ENCODE assay signal across 21 cellular contexts in genomic region chr18:59189746-59190145, GRCh38. TPM values are rescaled to one million over a fixed set of nuclear protein-coding genes. Genes with fewer than 3 reads are reported as not detected.
DNase-seq lines count a peak whose midpoint lies in the region; ATAC-seq, FAIRE-seq and TF ChIP-seq lines count a peak whose summit lies in the region.
"Had no signal": no experiment of that assay in that cellular context is flagged by ENCODE, and none has a peak within 500 bp of the region (broad histone marks: within the 10 kb centered on the region; RNA-seq: fewer than 3 reads in every experiment).

No MANE protein-coding gene starts in this region.

- H4K8ac ChIP-seq in H1 (ENCODE audit: extremely low read depth, insufficient read depth, low read length), result no peak overlapping the region

- no peak overlapping the region for H3K9ac ChIP-seq in H1 (replicated peaks in 1 of 4; ENCODE audit: extremely low read depth in 1 of 4, low read depth in 3 of 4, low read length in 3 of 4)

- TF ChIP-seq CTCF in H1 (IDR thresholded peaks at IDR 0.05; ENCODE audit: control extremely low read depth in 1 of 3, insufficient read depth in 1 of 3, low read depth in 1 of 3, low read length in 3 of 3) (no peak), foreskin keratinocyte (conservative IDR thresholded peaks at IDR 0.05) (no peak), mesothelial cell of epicardium (IDR thresholded peaks at IDR 0.05; ENCODE audit: unreplicated experiment) (no peak)

- peaks cover 9% of the 10 kb centered on the region for H3K9me3 Mint-ChIP-seq in mesothelial cell of epicardium

- H2AK5ac ChIP-seq in H1 (ENCODE audit: low read depth, low read length), result no peak overlapping the region

- H2BK20ac ChIP-seq in H1 (ENCODE audit: low read length), result peak overlapping the region; percentile 28; the same call in 1 of the 2 replicates

- H2AFZ ChIP-seq in H1 (ENCODE audit: low read length), result no peak overlapping the region

- H3K79me1 ChIP-seq in H1 (ENCODE audit: low read depth, low read length), result no peaks in the 10 kb centered on the region

- peak overlapping the region; percentile 4; the same call in 1 of the 2 replicates for H2BK12ac ChIP-seq in H1 (ENCODE audit: low read depth, low read length)

- no peaks in the 10 kb centered on the region for H3K27me3 ChIP-seq in H1 (replicated peaks in 1 of 4; ENCODE audit: control insufficient read depth in 3 of 4, extremely low read depth in 1 of 4, insufficient read depth in 3 of 4, low read length in 3 of 4)
- no peaks in the 10 kb centered on the region for H3K27me3 ChIP-seq in foreskin keratinocyte
- H3K27me3 ChIP-seq: BE2C had no signal

- no peak overlapping the region for H3K23ac ChIP-seq in H1 (ENCODE audit: insufficient read length)

- H3K4ac ChIP-seq in H1 (replicated peaks; ENCODE audit: insufficient read length, low read depth, low read length), result no peak overlapping the region

- DNase-seq in AG08395 (ENCODE audit: low spot score), result peak; percentile 14
- peak; percentile 13 for DNase-seq in GM04504 (ENCODE audit: low read depth)
- DNase-seq in H1 (ENCODE audit: low read depth in 1 of 2, low spot score in 2 of 2), result no peak
- peak; percentile 13 to 46 for DNase-seq in foreskin keratinocyte
- DNase-seq in T-helper 1 cell, result no peak
- no peak for DNase-seq in mesothelial cell of epicardium (ENCODE audit: low spot score in 2 of 2, unreplicated experiment in 2 of 2)
- no peak for DNase-seq in NCI-H1694 treated with DMSO at 0.1 percent for 48 hours (lab: John Stamatoyannopoulos, UW)
- DNase-seq: BE2C, Karpas-422, NCI-H1417 treated with DMSO at 0.1 percent for 48 hours, NCI-H187 treated with DMSO at 0.1 percent for 48 hours, NCI-H2107, NCI-H446 treated with DMSO at 0.1 percent for 48 hours, NCI-H526 treated with DMSO at 0.1 percent for 48 hours had no signal

- TF ChIP-seq EP300 in H1 (IDR thresholded peaks at IDR 0.05; ENCODE audit: borderline replicate concordance in 1 of 2, low read depth in 2 of 2, low read length in 2 of 2), result no peak

- H3K14ac ChIP-seq in H1 (ENCODE audit: insufficient read length), result no peak overlapping the region

- POLR2A ChIA-PET in H1 (lab: Charles Lee; ENCODE audit: partially characterized antibody), result no interaction called here

- no peaks in the 10 kb centered on the region for H3K23me2 ChIP-seq in H1 (ENCODE audit: low read depth, low read length)

- TF ChIP-seq POLR2A in H1 (IDR thresholded peaks at IDR 0.05; ENCODE audit: control extremely low read depth in 1 of 2, low read depth in 2 of 2, low read length in 2 of 2), result no peak

- no peak overlapping the region for H4K91ac ChIP-seq in H1 (replicated peaks; ENCODE audit: insufficient read length, low read length)

- CTCF ChIA-PET in H1 (lab: Charles Lee; ENCODE audit: partially characterized antibody), result interaction anchor here (0.6 to 1.4 kb wide), 4 partner anchors 10 to 54 kb away, joined by 3 to 5 read pairs (median 3); partner anchors contain the start of gene GRP

- no peak overlapping the region for H2BK120ac ChIP-seq in H1 (replicated peaks; ENCODE audit: low read depth, low read length)

- TF ChIP-seq RAD21 in H1 (IDR thresholded peaks at IDR 0.05 in 1 of 2, conservative IDR thresholded peaks at IDR 0.05 in 1 of 2; ENCODE audit: low read depth in 2 of 2, low read length in 2 of 2), result no peak

- H3K27me3 Mint-ChIP-seq in mesothelial cell of epicardium (ENCODE audit: low read depth), result peaks cover 27% of the 10 kb centered on the region

- no peaks in the 10 kb centered on the region for H3K36me3 Mint-ChIP-seq in mesothelial cell of epicardium

- H3K18ac ChIP-seq in H1 (ENCODE audit: extremely low read depth, low read length), result no peak overlapping the region

- no peaks in the 10 kb centered on the region for H3K36me3 ChIP-seq in H1 (ENCODE audit: control insufficient read depth in 2 of 4, insufficient read depth in 4 of 4, low read length in 3 of 4)
- H3K36me3 ChIP-seq: BE2C, SJSA1 had no signal

- H2BK15ac ChIP-seq in H1 (ENCODE audit: low read length), result no peak overlapping the region

- ATAC-seq in foreskin keratinocyte, result no peak
- ATAC-seq: GM12878, Right ventricle myocardium inferior had no signal

- H3K27ac ChIP-seq in H1 (ENCODE audit: low read depth, low read length), result no peak overlapping the region
- H3K27ac ChIP-seq in foreskin keratinocyte, result no peak overlapping the region
- H3K27ac ChIP-seq: SJSA1 had no signal

- H2BK5ac ChIP-seq in H1 (ENCODE audit: low read depth, low read length), result 0 out of 2 replicates have a peak overlapping the region, but pooled peaks have one; percentile 46

- no peak overlapping the region for H3K27ac Mint-ChIP-seq in mesothelial cell of epicardium

- H3K4me2 ChIP-seq in H1 (ENCODE audit: insufficient read depth in 1 of 2, low read depth in 2 of 2, low read length in 2 of 2), result no peak overlapping the region

- H3K4me3 ChIP-seq in H1 (ENCODE audit: extremely low read depth in 1 of 4, insufficient read depth in 2 of 4, low read depth in 3 of 4, low read length in 4 of 4), result no peak overlapping the region
- H3K4me3 ChIP-seq: GM12878, SJSA1 had no signal

- no peak overlapping the region for H3K56ac ChIP-seq in H1 (replicated peaks; ENCODE audit: insufficient read length, low read depth, low read length)

- 96% methylated on average over 1 of the region's 1 CpG; no CpG with 5 or more reads in 1 of the 2 experiments for WGBS in H1 (ENCODE audit: extremely low coverage in 1 of 2, insufficient coverage in 1 of 2, insufficient read length in 1 of 2, insufficient replicate concordance in 2 of 2, low coverage in 1 of 2, low lambda C conversion rate in 2 of 2, missing lambda C conversion rate in 1 of 2), 2 experiments

- no peaks in the 10 kb centered on the region for H3K4me1 Mint-ChIP-seq in mesothelial cell of epicardium

- peaks cover 0 to 3% of the 10 kb centered on the region in 2 experiments; a peak in 1 of 4 replicates for H3K9me3 ChIP-seq in H1 (ENCODE audit: insufficient read depth in 2 of 2, low read depth in 1 of 2, low read length in 1 of 2)
- H3K9me3 ChIP-seq: BE2C, SJSA1 had no signal

- no peaks in the 10 kb centered on the region for H3K4me1 ChIP-seq in H1 (replicated peaks in 1 of 4; ENCODE audit: control insufficient read depth in 3 of 4, insufficient read depth in 4 of 4, low read length in 3 of 4)
- H3K4me1 ChIP-seq in foreskin keratinocyte, result no peaks in the 10 kb centered on the region
- H3K4me1 ChIP-seq: BE2C, SJSA1 had no signal

- no peaks in the 10 kb centered on the region for H4K20me1 ChIP-seq in H1 (replicated peaks in 1 of 2; ENCODE audit: control insufficient read depth in 1 of 2, insufficient read depth in 2 of 2, low read length in 2 of 2)

- FAIRE-seq in H1 (lab: Jason Lieb, UNC), result no peak
- FAIRE-seq: GM12878, H54 had no signal

- no peak overlapping the region for H3K4me3 Mint-ChIP-seq in mesothelial cell of epicardium

- H4K5ac ChIP-seq in H1 (ENCODE audit: insufficient read length, low read depth, low read length), result no peak overlapping the region

- no peaks in the 10 kb centered on the region for H3K79me2 ChIP-seq in H1 (ENCODE audit: control insufficient read depth in 1 of 2, insufficient read depth in 2 of 2, low read length in 2 of 2)

TF ChIP-seq in H1, 55 proteins besides CTCF, POLR2A, EP300 and RAD21 (continues in another document):
- TF ChIP-seq SRF (IDR thresholded peaks at IDR 0.05; ENCODE audit: low read depth, low read length) (no peak), KDM5A (IDR thresholded peaks at IDR 0.05; ENCODE audit: low read length) (no peak), GABPA (IDR thresholded peaks at IDR 0.05; ENCODE audit: borderline replicate concordance, insufficient read depth, low read length) (no peak), POU5F1 (IDR thresholded peaks at IDR 0.05; ENCODE audit: low read depth, low read length) (no peak), USF2 (IDR thresholded peaks at IDR 0.05; ENCODE audit: low read length) (no peak), SIRT6 (IDR thresholded peaks at IDR 0.05; ENCODE audit: low read length) (no peak), BCL11A (IDR thresholded peaks at IDR 0.05; ENCODE audit: low read depth in 2 of 2, low read length in 2 of 2) (no peak), SUZ12 (IDR thresholded peaks at IDR 0.05; ENCODE audit: low read length) (no peak), RBBP5 (IDR thresholded peaks at IDR 0.05; ENCODE audit: borderline replicate concordance, low read depth, low read length) (no peak), CBX5 (IDR thresholded peaks at IDR 0.05; ENCODE audit: low read depth, low read length) (no peak)

RNA-seq across cellular contexts. Expression of gene GRP, which starts 30.2 kb away (rescaled TPM):
- not detected in 2 replicates for total RNA-seq in H1 (2021; fragmentation: NEBNext Ultra II Directional; extraction: Animal tissue kit (Norgen Biotek cat#: 25700))
- not detected in 2 replicates for polyA plus RNA-seq in H1 (2011; rRNA removed)
- polyA plus RNA-seq in H1 (2011; cell fraction: cytosol; rRNA removed), result not detected
- polyA plus RNA-seq in H1 (2011; cell fraction: nucleus; rRNA removed), result 0.14 TPM
- polyA plus RNA-seq in H1 (2012, experiment 1 of 2), result not detected in 4 replicates
- not detected for polyA plus RNA-seq in H1 (2012, experiment 2 of 2)
- polyA plus RNA-seq in H1 (2013, experiment 1 of 2), result not detected
- not detected for polyA plus RNA-seq in H1 (2013, experiment 2 of 2)
- polyA minus RNA-seq in H1 (2011; rRNA and poly(A)+ RNA removed), result not detected in 2 replicates
- polyA minus RNA-seq in H1 (2011; cell fraction: cytosol; rRNA and poly(A)+ RNA removed), result not detected
- polyA minus RNA-seq in H1 (2011; cell fraction: nucleus; rRNA and poly(A)+ RNA removed), result not detected
- total RNA-seq in foreskin keratinocyte, result not detected in 2 replicates
- polyA plus RNA-seq in foreskin keratinocyte, result not detected in 2 replicates
- total RNA-seq in mesothelial cell of epicardium, result not detected in 3 replicates
- total RNA-seq: A172, GM12878, M059J, Right ventricle myocardium inferior, SJSA1 had no signal
- polyA plus RNA-seq: AG04450, GM12878 had no signal

RNA-seq across cellular contexts. Expression of gene SEC11C, which starts 50.1 kb away (rescaled TPM):
- 59.3 and 64.7 TPM in 2 replicates for total RNA-seq in H1 (2021; fragmentation: NEBNext Ultra II Directional; extraction: Animal tissue kit (Norgen Biotek cat#: 25700))
- polyA plus RNA-seq in H1 (2011; rRNA removed), result 27.1 and 31.5 TPM in 2 replicates
- 30.4 TPM for polyA plus RNA-seq in H1 (2011; cell fraction: cytosol; rRNA removed)
- polyA plus RNA-seq in H1 (2011; cell fraction: nucleus; rRNA removed), result 17.4 TPM
- 45.9 to 98.8 TPM (median 56.9 TPM) in 4 replicates for polyA plus RNA-seq in H1 (2012, experiment 1 of 2)
- 34.8 TPM for polyA plus RNA-seq in H1 (2012, experiment 2 of 2)
- 122 TPM for polyA plus RNA-seq in H1 (2013, experiment 1 of 2)
- polyA plus RNA-seq in H1 (2013, experiment 2 of 2), result 174 TPM
- polyA minus RNA-seq in H1 (2011; rRNA and poly(A)+ RNA removed), result 9.2 and 10.8 TPM in 2 replicates
- 16.4 TPM for polyA minus RNA-seq in H1 (2011; cell fraction: cytosol; rRNA and poly(A)+ RNA removed)
- 4.8 TPM for polyA minus RNA-seq in H1 (2011; cell fraction: nucleus; rRNA and poly(A)+ RNA removed)
- 68.0 and 81.6 TPM in 2 replicates for total RNA-seq in foreskin keratinocyte
- 50.0 and 63.0 TPM in 2 replicates for polyA plus RNA-seq in foreskin keratinocyte
- total RNA-seq in mesothelial cell of epicardium, result 15.2 to 21.0 TPM (median 15.8 TPM) in 3 replicates

Comparison
In these comparisons a context has a peak if more than half of its experiments do, and no peak if none do; other contexts are left out.
1. DNase-seq: peak in AG08395 (single experiment), GM04504 (single experiment) and foreskin keratinocyte (2 of 2); none in H1 (0 of 2), T-helper 1 cell (0 of 5), mesothelial cell of epicardium (0 of 2) and NCI-H1694 treated with DMSO at 0.1 percent for 48 hours (single experiment).